ENCODE assay signal across 1 cellular context in the genomic region with DNA sequence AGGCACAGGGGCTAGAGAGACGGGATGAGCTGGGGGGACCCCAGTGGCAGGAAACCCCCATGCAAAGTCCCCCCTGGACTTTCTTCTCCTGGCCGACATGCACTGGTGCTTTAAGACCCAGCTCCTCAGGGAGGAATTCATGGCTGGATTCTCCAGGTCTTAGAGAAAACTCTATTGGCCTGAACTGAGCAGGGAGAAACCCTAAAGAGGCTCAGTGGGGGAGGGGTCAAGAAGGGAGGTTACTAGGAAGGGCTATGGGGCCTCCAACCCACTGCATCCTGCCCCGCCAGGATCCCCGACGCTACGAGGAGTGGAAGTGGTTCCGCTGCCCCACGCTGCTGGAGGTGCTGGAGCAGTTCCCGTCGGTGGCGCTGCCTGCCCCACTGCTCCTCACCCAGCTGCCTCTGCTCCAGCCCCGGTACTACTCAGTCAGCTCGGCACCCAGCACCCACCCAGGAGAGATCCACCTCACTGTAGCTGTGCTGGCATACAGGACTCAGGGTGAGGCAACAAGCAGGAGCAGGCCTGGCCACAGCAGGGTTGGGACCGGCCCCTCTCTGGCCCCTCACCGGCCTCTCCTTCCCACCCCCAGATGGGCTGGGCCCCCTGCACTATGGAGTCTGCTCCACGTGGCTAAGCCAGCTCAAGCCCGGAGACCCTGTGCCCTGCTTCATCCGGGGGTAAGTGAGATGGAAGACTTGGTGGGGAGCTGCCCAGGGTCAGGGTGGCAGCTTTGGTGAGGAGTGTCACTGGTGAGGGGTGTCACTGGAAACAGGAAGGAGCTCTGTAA.
TF ChIP-seq lines count a peak whose summit lies in the region.

No MANE protein-coding gene starts in this region.

TF ChIP-seq in A549, 52 proteins besides CTCF, POLR2A, EP300 and RAD21:
- TF ChIP-seq ZFP36 (IDR thresholded peaks at IDR 0.05; ENCODE audit: borderline replicate concordance, partially characterized antibody), result no peak
- no peak for TF ChIP-seq HOXB5 (CRISPR knock-in tag; IDR thresholded peaks at IDR 0.05)
- no peak for TF ChIP-seq NPAS2 (CRISPR knock-in tag; IDR thresholded peaks at IDR 0.05; ENCODE audit: borderline replicate concordance)
TF ChIP-seq in A549: peak in this region for 0.
